ENCODE assay signal across 22 cellular contexts in genomic region chr5:53934126-53934856, GRCh38.
DNase-seq lines count a peak whose midpoint lies in the region; ATAC-seq and TF ChIP-seq lines count a peak whose summit lies in the region.
"Had no signal": no experiment of that assay in that cellular context is flagged by ENCODE, and none has a peak within 500 bp of the region (broad histone marks: within the 10 kb centered on the region; RNA-seq: fewer than 3 reads in every experiment).

No MANE protein-coding gene starts in this region.

- H3K9me3 Mint-ChIP-seq in chondrocyte (ENCODE audit: low read depth) (no peaks in the 10 kb centered on the region), mesothelial cell of epicardium (no peaks in the 10 kb centered on the region), osteocyte (ENCODE audit: unreplicated experiment) (no peaks in the 10 kb centered on the region)
- H3K9me3 Mint-ChIP-seq in activated CD4-positive, alpha-beta memory T cell treated with anti-CD3 and anti-CD28 coated beads for 36 hours: no peaks in the 10 kb centered on the region
- H3K9me3 Mint-ChIP-seq: activated naive CD4-positive, alpha-beta T cell treated with anti-CD3 and anti-CD28 coated beads, Interleukin-2, amount 10 ng/mL, durations not matched to agents 7 days and 5 days; activated T-cell treated with anti-CD3 and anti-CD28 coated beads, Interleukin-2, amount 50 U/mL, for 24 hours; CD4-positive, CD25-positive, alpha-beta regulatory T cell; memory B cell; naive thymus-derived CD4-positive, alpha-beta T cell had no signal

- no peak for ATAC-seq in HG02623 (IDR thresholded peaks at IDR 0.05; ENCODE audit: unreplicated experiment)
- ATAC-seq: GM12878; naive thymus-derived CD4-positive, alpha-beta T cell had no signal

- H3K4me1 Mint-ChIP-seq in chondrocyte (ENCODE audit: low read depth): peaks cover 33% of the 10 kb centered on the region
- peaks cover 59% of the 10 kb centered on the region for H3K4me1 Mint-ChIP-seq in mesothelial cell of epicardium
- H3K4me1 Mint-ChIP-seq in activated CD4-positive, alpha-beta memory T cell treated with anti-CD3 and anti-CD28 coated beads for 36 hours (ENCODE audit: low read depth): no peaks in the 10 kb centered on the region
- H3K4me1 Mint-ChIP-seq in osteocyte (ENCODE audit: unreplicated experiment): peaks cover 41% of the 10 kb centered on the region
- H3K4me1 Mint-ChIP-seq: activated naive CD4-positive, alpha-beta T cell treated with anti-CD3 and anti-CD28 coated beads, Interleukin-2, amount 10 ng/mL, durations not matched to agents 7 days and 5 days; CD4-positive, CD25-positive, alpha-beta regulatory T cell; memory B cell; naive thymus-derived CD4-positive, alpha-beta T cell had no signal

- intact Hi-C loops in activated CD4-positive, alpha-beta memory T cell treated with anti-CD3 and anti-CD28 coated beads for 36 hours (cut with micrococcal nuclease): no loop called here

- CTCF ChIA-PET in activated CD4-positive, alpha-beta memory T cell treated with anti-CD3 and anti-CD28 coated beads for 36 hours (lab: Charles Lee): no interaction called here

- H3K4me3 Mint-ChIP-seq in chondrocyte (ENCODE audit: unreplicated experiment) (no peak overlapping the region), mesothelial cell of epicardium (no peak overlapping the region), osteocyte (ENCODE audit: unreplicated experiment) (no peak overlapping the region)
- H3K4me3 Mint-ChIP-seq in activated CD4-positive, alpha-beta memory T cell treated with anti-CD3 and anti-CD28 coated beads for 36 hours: no peak overlapping the region
- H3K4me3 Mint-ChIP-seq: activated naive CD4-positive, alpha-beta T cell treated with anti-CD3 and anti-CD28 coated beads, Interleukin-2, amount 10 ng/mL, durations not matched to agents 7 days and 5 days; activated T-cell treated with anti-CD3 and anti-CD28 coated beads, Interleukin-2, amount 50 U/mL, for 24 hours; CD4-positive, CD25-positive, alpha-beta regulatory T cell; memory B cell; naive thymus-derived CD4-positive, alpha-beta T cell had no signal

- H3K27ac Mint-ChIP-seq in chondrocyte (ENCODE audit: unreplicated experiment) (peak overlapping the region; percentile 2), mesothelial cell of epicardium (peak overlapping the region; percentile 76), osteocyte (ENCODE audit: unreplicated experiment) (no peak overlapping the region)
- no peak overlapping the region for H3K27ac Mint-ChIP-seq in activated CD4-positive, alpha-beta memory T cell treated with anti-CD3 and anti-CD28 coated beads for 36 hours
- H3K27ac Mint-ChIP-seq: activated naive CD4-positive, alpha-beta T cell treated with anti-CD3 and anti-CD28 coated beads, Interleukin-2, amount 10 ng/mL, durations not matched to agents 7 days and 5 days; activated T-cell treated with anti-CD3 and anti-CD28 coated beads, Interleukin-2, amount 50 U/mL, for 24 hours; CD4-positive, CD25-positive, alpha-beta regulatory T cell; memory B cell; naive thymus-derived CD4-positive, alpha-beta T cell had no signal

- TF ChIP-seq CTCF in chondrocyte (IDR thresholded peaks at IDR 0.05) (no peak), mesothelial cell of epicardium (IDR thresholded peaks at IDR 0.05; ENCODE audit: unreplicated experiment) (no peak), osteocyte (IDR thresholded peaks at IDR 0.05) (no peak)

- H3K27me3 Mint-ChIP-seq in chondrocyte (ENCODE audit: low read depth) (no peaks in the 10 kb centered on the region), mesothelial cell of epicardium (ENCODE audit: low read depth) (no peaks in the 10 kb centered on the region), osteocyte (ENCODE audit: unreplicated experiment) (no peaks in the 10 kb centered on the region)
- H3K27me3 Mint-ChIP-seq in activated CD4-positive, alpha-beta memory T cell treated with anti-CD3 and anti-CD28 coated beads for 36 hours: no peaks in the 10 kb centered on the region
- H3K27me3 Mint-ChIP-seq: activated naive CD4-positive, alpha-beta T cell treated with anti-CD3 and anti-CD28 coated beads, Interleukin-2, amount 10 ng/mL, durations not matched to agents 7 days and 5 days; activated T-cell treated with anti-CD3 and anti-CD28 coated beads, Interleukin-2, amount 50 U/mL, for 24 hours; CD4-positive, CD25-positive, alpha-beta regulatory T cell; memory B cell; naive thymus-derived CD4-positive, alpha-beta T cell had no signal

- H3K36me3 Mint-ChIP-seq in chondrocyte (ENCODE audit: low read depth): peaks cover 2% of the 10 kb centered on the region
- H3K36me3 Mint-ChIP-seq in mesothelial cell of epicardium: peaks cover 4% of the 10 kb centered on the region
- peaks cover 5% of the 10 kb centered on the region for H3K36me3 Mint-ChIP-seq in activated CD4-positive, alpha-beta memory T cell treated with anti-CD3 and anti-CD28 coated beads for 36 hours
- no peaks in the 10 kb centered on the region for H3K36me3 Mint-ChIP-seq in osteocyte (ENCODE audit: unreplicated experiment)

- POLR2A ChIA-PET in activated CD4-positive, alpha-beta memory T cell treated with anti-CD3 and anti-CD28 coated beads for 36 hours (lab: Charles Lee): no interaction called here

- peak; percentile 89 for DNase-seq in EL
- DNase-seq in RPMI7951 (ENCODE audit: low read depth): peak; percentile 63
- DNase-seq in chondrocyte (ENCODE audit: low spot score): no peak
- DNase-seq in mesothelial cell of epicardium (ENCODE audit: low spot score in 2 of 2, unreplicated experiment in 2 of 2): peak in 1 of 2 experiments; percentile 49
- DNase-seq in HK-2 (ENCODE audit: unreplicated experiment): no peak
- no peak for DNase-seq in activated CD4-positive, alpha-beta memory T cell treated with anti-CD3 and anti-CD28 coated beads for 36 hours
- DNase-seq in osteocyte (ENCODE audit: extremely low spot score, unreplicated experiment): no peak
- DNase-seq: activated CD4-positive, CD25-positive, alpha-beta regulatory T cell treated with anti-CD3 and anti-CD28 coated beads, Interleukin-2, amount 50 U/mL, for 72 hours; activated naive CD4-positive, alpha-beta T cell treated with anti-CD3 and anti-CD28 coated beads, Interleukin-2, amount 10 ng/mL, durations not matched to agents 7 days and 5 days; activated T-cell treated with anti-CD3 and anti-CD28 coated beads, Interleukin-2, amount 50 U/mL, for 24 hours; CD4-positive, CD25-positive, alpha-beta regulatory T cell; cortex of kidney; DMS153; hippocampal formation; naive thymus-derived CD4-positive, alpha-beta T cell; NCI-H1105 treated with DMSO at 0.1 percent for 48 hours; NCI-H510A treated with DMSO at 0.1 percent for 48 hours; sigmoid colon; uterus had no signal

Comparison
In these comparisons a context has a peak if more than half of its experiments do, and no peak if none do; other contexts are left out.
1. DNase-seq: peak in EL (single experiment) and RPMI7951 (single experiment); none in chondrocyte (single experiment), HK-2 (single experiment), activated CD4-positive, alpha-beta memory T cell treated with anti-CD3 and anti-CD28 coated beads for 36 hours (single experiment) and osteocyte (single experiment).
2. H3K27ac Mint-ChIP-seq: peak in chondrocyte (single experiment) and mesothelial cell of epicardium (single experiment); none in activated CD4-positive, alpha-beta memory T cell treated with anti-CD3 and anti-CD28 coated beads for 36 hours (single experiment) and osteocyte (single experiment).